ENCODE assay signal across 18 cellular contexts in genomic region chr20:49110767-49111694, GRCh38.
DNase-seq lines count a peak whose midpoint lies in the region; ATAC-seq lines count a peak whose summit lies in the region.
"Had no signal": no experiment of that assay in that cellular context is flagged by ENCODE, and none has a peak within 500 bp of the region (broad histone marks: within the 10 kb centered on the region; RNA-seq: fewer than 3 reads in every experiment).

No MANE protein-coding gene starts in this region.

- in situ Hi-C loops in G401 (cut with HindIII; ENCODE audit: low sequenced_read_pairs), result no loop called here

- H3K27ac Mint-ChIP-seq in T-helper 17 cell (peak overlapping the region; percentile 74), immature natural killer cell (peak overlapping the region in 5 of 6 donors; percentile 29 to 69 (median 62))
- H3K27ac Mint-ChIP-seq: T-helper 1 cell treated with Interleukin-12 subunit alpha and Interleukin-12 subunit beta and Interleukin-4 antibody, amounts not matched to agents 30 μg/mL and 1 μg/mL, for 36 hours had no signal

- intact Hi-C loops in Right ventricle myocardium inferior (cut with DNase I) (no loop called here), left ventricle myocardium superior (cut with micrococcal nuclease) (no loop called here)

- ATAC-seq in Right ventricle myocardium inferior (peak; percentile 16), left ventricle myocardium superior (no peak), T-helper 17 cell (no peak)
- ATAC-seq in activated CD4-positive, CD25-positive, alpha-beta regulatory T cell treated with anti-CD3 and anti-CD28 coated beads, Interleukin-2, amount 50 U/mL, for 24 hours, result no peak

- peaks cover 3% of the 10 kb centered on the region for H3K4me1 Mint-ChIP-seq in T-helper 17 cell
- H3K4me1 Mint-ChIP-seq in immature natural killer cell, result peaks cover 0 to 2% of the 10 kb centered on the region in 2 donors

- H3K4me3 Mint-ChIP-seq in T-helper 17 cell (no peak overlapping the region), immature natural killer cell (no peak overlapping the region)
- H3K4me3 Mint-ChIP-seq: CD14-positive monocyte; T-helper 1 cell treated with Interleukin-12 subunit alpha and Interleukin-12 subunit beta and Interleukin-4 antibody, amounts not matched to agents 30 μg/mL and 1 μg/mL, for 36 hours had no signal

- H3K27me3 Mint-ChIP-seq in T-helper 17 cell (no peaks in the 10 kb centered on the region), immature natural killer cell (ENCODE audit: low read depth in 3 of 3) (peaks cover 0 to 2% (median 0%) of the 10 kb centered on the region in 3 donors)

- no peaks in the 10 kb centered on the region for H3K9me3 Mint-ChIP-seq in immature natural killer cell
- H3K9me3 Mint-ChIP-seq: T-helper 1 cell treated with Interleukin-12 subunit alpha and Interleukin-12 subunit beta and Interleukin-4 antibody, amounts not matched to agents 30 μg/mL and 1 μg/mL, for 36 hours had no signal

- no peaks in the 10 kb centered on the region for H3K9me3 ChIP-seq in T-helper 17 cell (ENCODE audit: control insufficient read depth, low read length, poor library complexity, severe bottlenecking)
- H3K9me3 ChIP-seq: spleen had no signal

- DNase-seq in Right ventricle myocardium inferior (ENCODE audit: missing footprints) (no peak), left ventricle myocardium superior (no peak), T-helper 17 cell (no peak), immature natural killer cell (no peak), amniotic stem cell (lab: John Stamatoyannopoulos, UW) (no peak), G401 (ENCODE audit: low spot score) (no peak)
- DNase-seq in activated CD4-positive, alpha-beta T cell treated with anti-CD3 and anti-CD28 coated beads, Interleukin-2, amount 50 U/mL, for 48 hours, result no peak
- DNase-seq: activated CD8-positive, alpha-beta memory T cell treated with anti-CD3 and anti-CD28 coated beads for 24 hours; activated effector memory CD4-positive, alpha-beta T cell treated with Interleukin-2 at 50 U/mL for 16 hours; aorta; effector CD8-positive, alpha-beta T cell; midbrain; NCI-H1417 treated with DMSO at 0.1 percent for 48 hours; NCI-H524 treated with DMSO at 0.1 percent for 48 hours; spleen had no signal

- H3K36me3 Mint-ChIP-seq in T-helper 17 cell (ENCODE audit: low read depth), result peaks cover 8% of the 10 kb centered on the region
- peaks cover 15 to 44% (median 25%) of the 10 kb centered on the region in 3 donors for H3K36me3 Mint-ChIP-seq in immature natural killer cell
